Comparison of ENCODE assay signal across 19 cellular contexts in the genomic region with DNA sequence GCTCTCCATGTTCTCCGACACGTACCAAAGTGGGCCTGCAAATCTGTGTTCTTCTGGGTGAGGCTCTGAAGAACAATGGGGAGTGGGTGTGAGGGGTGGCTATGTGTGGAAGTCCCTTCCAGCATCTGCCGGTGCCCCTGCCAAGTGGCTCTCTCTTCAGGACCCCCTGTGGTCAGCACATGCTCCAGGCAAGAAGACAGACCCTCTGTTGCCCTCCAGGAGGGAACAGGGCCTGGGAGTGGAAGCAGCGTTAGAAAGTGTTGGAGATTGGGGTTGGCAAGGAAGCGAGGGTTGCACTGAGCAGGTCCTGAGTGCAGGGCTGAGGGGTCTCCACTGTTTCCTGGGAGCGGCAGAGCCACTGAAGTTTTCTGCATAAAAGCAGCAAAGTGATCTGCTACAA.
"Had no signal": no experiment of that assay in that cellular context is flagged by ENCODE, and none has a peak within 500 bp of the region (broad histone marks: within the 10 kb centered on the region; RNA-seq: fewer than 3 reads in every experiment).

No MANE protein-coding gene starts in this region.

- H3K9me3 Mint-ChIP-seq: mesothelial cell of epicardium had no signal

- H3K4me1 Mint-ChIP-seq: mesothelial cell of epicardium had no signal

- H3K27ac Mint-ChIP-seq: mesothelial cell of epicardium had no signal

- DNase-seq: colonic mucosa; dermis blood vessel endothelial cell; dorsolateral prefrontal cortex; effector CD4-positive, alpha-beta T cell; effector memory CD4-positive, alpha-beta T cell; foreskin keratinocyte; glutamatergic neuron; head of caudate nucleus; heart right ventricle; hippocampal formation; left cardiac atrium; left lung; left ventricle myocardium superior; lower lobe of right lung; mesenchymal stem cell; mucosa of descending colon had no signal

- H3K36me3 Mint-ChIP-seq: mesothelial cell of epicardium had no signal

- H3K4me3 Mint-ChIP-seq: mesothelial cell of epicardium had no signal

- H3K27ac ChIP-seq: colonic mucosa, dorsolateral prefrontal cortex, esophagus muscularis mucosa, foreskin keratinocyte, gastroesophageal sphincter, heart right ventricle, left lung, lower lobe of right lung had no signal

- H3K4me3 ChIP-seq: colonic mucosa, dorsolateral prefrontal cortex, esophagus muscularis mucosa, gastroesophageal sphincter, heart right ventricle, left lung, lower lobe of right lung, mucosa of descending colon had no signal
